Comparison of ENCODE assay signal across 21 cellular contexts in the genomic region with DNA sequence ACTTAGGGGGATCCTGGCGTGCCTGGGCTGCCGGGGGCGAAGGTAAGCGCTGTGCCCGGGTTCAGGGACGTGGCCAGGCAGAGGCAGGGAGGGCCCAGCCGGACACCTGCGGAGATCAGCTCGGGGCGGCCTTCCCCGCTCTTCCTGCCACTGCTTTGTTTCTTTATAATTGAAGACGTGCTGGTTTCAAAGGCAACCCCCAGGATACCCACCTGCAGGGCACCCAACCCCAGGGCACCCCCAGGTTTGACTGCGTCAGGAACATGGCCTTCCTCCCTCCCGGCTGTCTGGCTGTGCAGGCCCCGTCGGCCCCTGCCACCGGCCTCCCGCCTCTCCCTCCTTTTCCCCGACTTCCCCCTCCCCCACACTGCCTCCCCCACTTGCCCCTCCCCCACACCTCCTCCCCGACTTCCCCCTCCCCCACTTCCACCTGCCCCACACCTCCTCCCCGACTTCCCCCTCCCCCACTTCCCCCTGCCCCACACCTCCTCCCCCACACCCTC. TPM values are rescaled to one million over a fixed set of nuclear protein-coding genes. Genes with fewer than 3 reads are reported as not detected.
A peak's percentile ranks its signal among the peaks of the same experiment; 100 is the strongest.
DNase-seq lines count a peak whose midpoint lies in the region; ATAC-seq and TF ChIP-seq lines count a peak whose summit lies in the region.
"Had no signal": no experiment of that assay in that cellular context is flagged by ENCODE, and none has a peak within 500 bp of the region (broad histone marks: within the 10 kb centered on the region; RNA-seq: fewer than 3 reads in every experiment).

No MANE protein-coding gene starts in this region.

- in situ Hi-C loops in Panc1 (cut with HindIII; ENCODE audit: low pct_unique_long_range_greater_than_20kb, low sequenced_read_pairs): no loop called here

- no peak overlapping the region for H3K27ac ChIP-seq in BLaER1
- H3K27ac ChIP-seq in Panc1 (ENCODE audit: low read length): peak overlapping the region; percentile 74; the same call in 1 of the 2 replicates
- no peak overlapping the region for H3K27ac ChIP-seq in uterus
- H3K27ac ChIP-seq: KMS-11 had no signal

- H3K9me3 ChIP-seq in BLaER1 (no peaks in the 10 kb centered on the region), Panc1 (ENCODE audit: control insufficient read depth, insufficient read depth, low read depth, low read length) (no peaks in the 10 kb centered on the region), uterus (no peaks in the 10 kb centered on the region)
- H3K9me3 ChIP-seq: A549, HAP-1, SK-N-SH had no signal

- TF ChIP-seq CTCF in Panc1 (IDR thresholded peaks at IDR 0.05): no peak
- TF ChIP-seq CTCF in uterus (IDR thresholded peaks at IDR 0.05): no peak

- H3K4me1 ChIP-seq in BLaER1 (peaks cover 62% of the 10 kb centered on the region), Panc1 (ENCODE audit: control insufficient read depth, insufficient read depth, low read length) (peaks cover 26% of the 10 kb centered on the region), uterus (no peaks in the 10 kb centered on the region)
- H3K4me1 ChIP-seq: A549, HAP-1 had no signal

- peak; percentile 39 for ATAC-seq in Panc1
- ATAC-seq in GM21447 (IDR thresholded peaks at IDR 0.05; ENCODE audit: unreplicated experiment): no peak
- ATAC-seq: A549 had no signal

- no peak overlapping the region for H3K9ac ChIP-seq in BLaER1
- H3K9ac ChIP-seq: KMS-11, SK-N-SH had no signal

- POLR2A ChIA-PET in Panc1 (lab: Charles Lee): no interaction called here

- no peaks in the 10 kb centered on the region for H3K36me3 ChIP-seq in BLaER1
- peaks cover 5% of the 10 kb centered on the region for H3K36me3 ChIP-seq in H7 (replicated peaks; ENCODE audit: control insufficient read depth, insufficient read depth, low read length)
- no peaks in the 10 kb centered on the region; the same call in 1 of the 2 replicates for H3K36me3 ChIP-seq in Panc1 (ENCODE audit: control insufficient read depth, insufficient read depth, low read length)
- H3K36me3 ChIP-seq in uterus: no peaks in the 10 kb centered on the region
- H3K36me3 ChIP-seq: HAP-1 had no signal

- no peaks in the 10 kb centered on the region for H4K20me1 ChIP-seq in BLaER1

- TF ChIP-seq POLR2A in uterus (IDR thresholded peaks at IDR 0.05): no peak

- no TSS peak for BruUV-seq in Panc1 (replicated peaks; lab: Mats Ljungman, UMichigan)

- peak; percentile 86 for DNase-seq in H7
- DNase-seq in Panc1 (ENCODE audit: low read depth, low spot score): no peak
- peak; percentile 64 for DNase-seq in iPS-NIHi11 (ENCODE audit: low spot score)
- DNase-seq in uterus: no peak
- no peak for DNase-seq in cortex of kidney (lab: John Stamatoyannopoulos, UW)
- no peak for DNase-seq in activated effector memory CD4-positive, alpha-beta T cell treated with anti-CD3 and anti-CD28 coated beads, Interleukin-2, amount 50 U/mL, for 16 hours
- DNase-seq: CD4-positive, CD25-positive, alpha-beta regulatory T cell; EL; GF-D8; NCI-H1105; NCI-H187; NCI-H510A treated with DMSO at 0.1 percent for 48 hours; NCI-H774; NK-92 treated with Interleukin-12 subunit alpha and Interleukin-12 subunit beta, amount 100 ng/mL, for 24 hours; SIG-M5; SK-N-SH had no signal

- H3K4me3 ChIP-seq in BLaER1: no peak overlapping the region
- H3K4me3 ChIP-seq in H7 (ENCODE audit: insufficient read depth, low read depth, low read length): no peak overlapping the region
- no peak overlapping the region for H3K4me3 ChIP-seq in Panc1 (ENCODE audit: low read depth in 2 of 2, low read length in 2 of 2)
- H3K4me3 ChIP-seq in uterus: no peak overlapping the region
- H3K4me3 ChIP-seq: A549, HAP-1 had no signal

- H3K4me2 ChIP-seq in BLaER1: peak overlapping the region; percentile 51
- H3K4me2 ChIP-seq: A549, KMS-11, SK-N-SH had no signal

- no peaks in the 10 kb centered on the region for H3K27me3 ChIP-seq in BLaER1
- no peaks in the 10 kb centered on the region for H3K27me3 ChIP-seq in H7 (ENCODE audit: control insufficient read depth, insufficient read depth, low read length)
- no peaks in the 10 kb centered on the region for H3K27me3 ChIP-seq in Panc1 (ENCODE audit: control insufficient read depth, insufficient read depth, low read length)
- no peaks in the 10 kb centered on the region for H3K27me3 ChIP-seq in uterus

- CTCF ChIA-PET in Panc1 (lab: Charles Lee): no interaction called here

- intact Hi-C loops in Panc1 (cut with micrococcal nuclease; ENCODE audit: unreplicated experiment) (no loop called here), uterus (cut with DNase I; ENCODE audit: low total_unique reads) (no loop called here)

RNA-seq across cellular contexts. Expression of gene SLC19A1, which starts 52.7 kb away (rescaled TPM):
- 17.9 and 19.6 TPM in 2 replicates for total RNA-seq in H7 (2014; rRNA removed; shearing (Covaris generic))
- total RNA-seq in Panc1 (2021; ENCODE audit: unreplicated experiment): 24.5 TPM
- polyA plus RNA-seq in Panc1 (2012; ENCODE audit: insufficient read length): 43.5 TPM
- 10 to 100 TPM in 2 of 4 donors, 1 to 10 TPM in 1, not detected in 1; 7.6 to 12.8 (median 10.3) TPM for total RNA-seq in uterus

Comparison
In these comparisons a context has a peak if more than half of its experiments do, and no peak if none do; other contexts are left out.
1. DNase-seq: peak in H7 (single experiment) and iPS-NIHi11 (single experiment); none in Panc1 (single experiment), uterus (0 of 2), cortex of kidney (single experiment) and activated effector memory CD4-positive, alpha-beta T cell treated with anti-CD3 and anti-CD28 coated beads, Interleukin-2, amount 50 U/mL, for 16 hours (single experiment).